ENCODE assay signal across 12 cellular contexts in genomic region chr16:66996324-66996982, GRCh38. TPM values are rescaled to one million over a fixed set of nuclear protein-coding genes. Genes with fewer than 3 reads are reported as not detected.
DNase-seq lines count a peak whose midpoint lies in the region; ATAC-seq and TF ChIP-seq lines count a peak whose summit lies in the region.
"Had no signal": no experiment of that assay in that cellular context is flagged by ENCODE, and none has a peak within 500 bp of the region (broad histone marks: within the 10 kb centered on the region; RNA-seq: fewer than 3 reads in every experiment).

No MANE protein-coding gene starts in this region.

- in situ Hi-C loops in GM23248 (cut with MboI) = no loop called here

- no peak for ATAC-seq in HG03039 (IDR thresholded peaks at IDR 0.05; ENCODE audit: unreplicated experiment)

- H3K4me1 Mint-ChIP-seq in endothelial cell (ENCODE audit: unreplicated experiment) = peaks cover 7% of the 10 kb centered on the region

- no peaks in the 10 kb centered on the region for H4K20me1 ChIP-seq in GM23248 (ENCODE audit: insufficient read depth)

- no peaks in the 10 kb centered on the region for H3K9me3 ChIP-seq in GM23248 (ENCODE audit: low read depth)

- TF ChIP-seq CTCF in coronary artery (IDR thresholded peaks at IDR 0.05) = no peak
- TF ChIP-seq CTCF in endothelial cell (IDR thresholded peaks at IDR 0.05; ENCODE audit: unreplicated experiment) = no peak

- H2AFZ ChIP-seq in GM23248 = no peak overlapping the region

- no peaks in the 10 kb centered on the region for H3K9me3 Mint-ChIP-seq in endothelial cell (ENCODE audit: unreplicated experiment)
- H3K9me3 Mint-ChIP-seq: activated CD4-positive, alpha-beta T cell treated with anti-CD3 and anti-CD28 coated beads, Interleukin-2, amount 10 ng/mL, durations not matched to agents 7 days and 5 days; IgD-negative memory B cell; naive B cell had no signal

- H3K9ac ChIP-seq in GM23248 = no peak overlapping the region

- no peak overlapping the region for H3K4me2 ChIP-seq in GM23248 (ENCODE audit: unreplicated experiment)

- peaks cover 9% of the 10 kb centered on the region for H3K36me3 Mint-ChIP-seq in endothelial cell (ENCODE audit: low read depth, unreplicated experiment)
- H3K36me3 Mint-ChIP-seq: IgD-negative memory B cell, naive B cell had no signal

- H3K4me3 Mint-ChIP-seq in endothelial cell (ENCODE audit: unreplicated experiment) = no peak overlapping the region
- H3K4me3 Mint-ChIP-seq: activated CD4-positive, alpha-beta T cell treated with anti-CD3 and anti-CD28 coated beads, Interleukin-2, amount 10 ng/mL, durations not matched to agents 7 days and 5 days; naive B cell had no signal

- H3F3A ChIP-seq in GM23248 (ENCODE audit: insufficient read depth) = peaks cover 4% of the 10 kb centered on the region; the same call in 1 of the 2 replicates

- no peaks in the 10 kb centered on the region for H3K9me2 ChIP-seq in GM23248 (ENCODE audit: insufficient read depth)

- no peaks in the 10 kb centered on the region for H3K79me2 ChIP-seq in GM23248 (ENCODE audit: insufficient read depth)

- no peak overlapping the region for H3K27ac Mint-ChIP-seq in endothelial cell (ENCODE audit: unreplicated experiment)
- H3K27ac Mint-ChIP-seq: activated CD4-positive, alpha-beta T cell treated with anti-CD3 and anti-CD28 coated beads, Interleukin-2, amount 10 ng/mL, durations not matched to agents 7 days and 5 days; IgD-negative memory B cell had no signal

- H3K27ac ChIP-seq in GM23248 (no peak overlapping the region), coronary artery (peak overlapping the region; percentile 84 to 89), substantia nigra (ENCODE audit: low read depth, low read length, poor library complexity, severe bottlenecking) (peak overlapping the region; percentile 99)

- no peaks in the 10 kb centered on the region for H3K27me3 ChIP-seq in GM23248 (replicated peaks; ENCODE audit: insufficient read depth)

- H3K4me3 ChIP-seq in GM23248 = no peak overlapping the region
- H3K4me3 ChIP-seq in coronary artery = no peak overlapping the region

- no peaks in the 10 kb centered on the region for H3K36me3 ChIP-seq in GM23248 (ENCODE audit: low read depth)

- 52 to 55% methylated on average over 6 of the region's 6 CpGs for WGBS in GM23248 (ENCODE audit: low coverage in 1 of 2, low lambda C conversion rate in 2 of 2, missing lambda C conversion rate in 2 of 2), 2 experiments

- H3K4me1 ChIP-seq in GM23248 (ENCODE audit: insufficient read depth) = no peaks in the 10 kb centered on the region

- DNase-seq in GM23248 (peak; percentile 90), coronary artery (ENCODE audit: low spot score) (peak; percentile 87), kidney tubule cell (ENCODE audit: low spot score) (peak; percentile 87), substantia nigra (lab: John Stamatoyannopoulos, UW) (peak in 48 of 49 donors; percentile 15 to 93 (median 72)), NCI-H1092 treated with DMSO at 0.1 percent for 48 hours (lab: John Stamatoyannopoulos, UW) (no peak), NCI-H2227 treated with DMSO at 0.1 percent for 48 hours (lab: John Stamatoyannopoulos, UW) (no peak), endothelial cell (ENCODE audit: low spot score) (no peak)
- DNase-seq: activated CD4-positive, alpha-beta T cell treated with anti-CD3 and anti-CD28 coated beads, Interleukin-2, amount 10 ng/mL, durations not matched to agents 7 days and 5 days; GOT3; naive B cell had no signal

- peaks cover 16% of the 10 kb centered on the region for H3K27me3 Mint-ChIP-seq in endothelial cell (ENCODE audit: unreplicated experiment)
- H3K27me3 Mint-ChIP-seq: activated CD4-positive, alpha-beta T cell treated with anti-CD3 and anti-CD28 coated beads, Interleukin-2, amount 10 ng/mL, durations not matched to agents 7 days and 5 days; IgD-negative memory B cell had no signal

RNA-seq across cellular contexts. Expression of gene CES4A, which starts 8.1 kb away (rescaled TPM):
- 4.6 and 5.0 TPM in 2 replicates for total RNA-seq in GM23248 (2014; rRNA removed; shearing (Covaris generic))
- 2.6 and 4.5 TPM in 2 replicates for polyA plus RNA-seq in GM23248 (2016; fragmentation: Nextera tagmentation; extraction: Ambion mirVana)
- total RNA-seq in endothelial cell (ENCODE audit: unreplicated experiment) = 1.1 TPM

RNA-seq across cellular contexts. Expression of gene CBFB, which starts 32.5 kb away (rescaled TPM):
- 53.3 and 63.2 TPM in 2 replicates for total RNA-seq in GM23248 (2014; rRNA removed; shearing (Covaris generic))
- polyA plus RNA-seq in GM23248 (2016; fragmentation: Nextera tagmentation; extraction: Ambion mirVana) = 52.3 and 56.1 TPM in 2 replicates
- 65.8 TPM for total RNA-seq in endothelial cell (ENCODE audit: unreplicated experiment)

RNA-seq across cellular contexts. Expression of gene CES3, which starts 35.4 kb away (rescaled TPM):
- total RNA-seq in GM23248 (2014; rRNA removed; shearing (Covaris generic)) = not detected in 2 replicates
- polyA plus RNA-seq in GM23248 (2016; fragmentation: Nextera tagmentation; extraction: Ambion mirVana) = not detected in 2 replicates
- 2.5 TPM for total RNA-seq in endothelial cell (ENCODE audit: unreplicated experiment)

Comparison
In these comparisons a context has a peak if more than half of its experiments do, and no peak if none do; other contexts are left out.
1. DNase-seq: peak in GM23248 (single experiment), coronary artery (single experiment), kidney tubule cell (single experiment) and substantia nigra (48 of 49); none in NCI-H1092 treated with DMSO at 0.1 percent for 48 hours (single experiment), NCI-H2227 treated with DMSO at 0.1 percent for 48 hours (single experiment) and endothelial cell (single experiment).